In genomic region chr12:62372825-62373224, GRCh38 we compare ENCODE assay signal across 1 cellular context.
TF ChIP-seq lines count a peak whose summit lies in the region.

No MANE protein-coding gene starts in this region.

TF ChIP-seq in WTC11, 78 proteins besides CTCF, POLR2A, EP300 and RAD21 (continued from another document):
- TF ChIP-seq ZSCAN18 (CRISPR knock-in tag; IDR thresholded peaks at IDR 0.05): no peak
- TF ChIP-seq TCF7 (CRISPR knock-in tag; IDR thresholded peaks at IDR 0.05; ENCODE audit: low read depth): no peak
- TF ChIP-seq NR1H2 (CRISPR knock-in tag; IDR thresholded peaks at IDR 0.05): no peak
- TF ChIP-seq OVOL2 (CRISPR knock-in tag; IDR thresholded peaks at IDR 0.05; ENCODE audit: borderline replicate concordance): no peak
- no peak for TF ChIP-seq ARID4B (CRISPR knock-in tag; IDR thresholded peaks at IDR 0.05; ENCODE audit: borderline replicate concordance)
- TF ChIP-seq SOX15 (CRISPR knock-in tag; IDR thresholded peaks at IDR 0.05): no peak
- no peak for TF ChIP-seq NR2C2 (CRISPR knock-in tag; IDR thresholded peaks at IDR 0.05)
- TF ChIP-seq HMGA2 (CRISPR knock-in tag; IDR thresholded peaks at IDR 0.05): no peak
- no peak for TF ChIP-seq ATF2 (CRISPR knock-in tag; IDR thresholded peaks at IDR 0.05; ENCODE audit: borderline replicate concordance, low read depth)
